Comparison of ENCODE assay signal across 14 cellular contexts in genomic region chrX:150155396-150156048, GRCh38.
DNase-seq lines count a peak whose midpoint lies in the region; ATAC-seq, FAIRE-seq and TF ChIP-seq lines count a peak whose summit lies in the region.
"Had no signal": no experiment of that assay in that cellular context is flagged by ENCODE, and none has a peak within 500 bp of the region (broad histone marks: within the 10 kb centered on the region; RNA-seq: fewer than 3 reads in every experiment).

No MANE protein-coding gene starts in this region.

- TF ChIP-seq CTCF in bronchial epithelial cell (IDR thresholded peaks at IDR 0.05; ENCODE audit: insufficient read depth, low read length, severe bottlenecking), result no peak

- CTCF ChIA-PET in activated CD4-positive, alpha-beta T cell treated with anti-CD3 and anti-CD28 coated beads for 36 hours (lab: Charles Lee), result no interaction called here

- DNase-seq in COLO829 (ENCODE audit: low spot score) (peak; percentile 24), HTR-8/SVneo (ENCODE audit: insufficient read length, low spot score) (peak; percentile 21), bronchial epithelial cell (ENCODE audit: low read depth) (peak; percentile 30), kidney glomerular epithelial cell (lab: John Stamatoyannopoulos, UW) (peak; percentile 7), sciatic nerve (ENCODE audit: low spot score) (no peak)
- DNase-seq in activated CD4-positive, alpha-beta T cell treated with anti-CD3 and anti-CD28 coated beads, Interleukin-2, amount 50 U/mL, for 48 hours, result no peak
- no peak for DNase-seq in activated CD4-positive, alpha-beta T cell treated with anti-CD3 and anti-CD28 coated beads for 36 hours
- DNase-seq in activated CD4-positive, alpha-beta T cell treated with anti-CD3 and anti-CD28 coated beads, Interleukin-2, amount 50 U/mL, for 1 hour, result no peak
- DNase-seq: Caco-2, hippocampal formation, natural killer cell, upper lobe of left lung had no signal

- H3K4me3 Mint-ChIP-seq in activated CD4-positive, alpha-beta T cell treated with anti-CD3 and anti-CD28 coated beads for 36 hours, result no peak overlapping the region
- H3K4me3 Mint-ChIP-seq: natural killer cell had no signal

- H3K36me3 ChIP-seq in bronchial epithelial cell (ENCODE audit: control insufficient read depth, insufficient read depth, low read length), result no peaks in the 10 kb centered on the region
- H3K36me3 ChIP-seq: upper lobe of left lung had no signal

- H3K27ac Mint-ChIP-seq in activated CD4-positive, alpha-beta T cell treated with anti-CD3 and anti-CD28 coated beads for 36 hours, result no peak overlapping the region
- H3K27ac Mint-ChIP-seq: natural killer cell had no signal

- no peaks in the 10 kb centered on the region for H3K27me3 Mint-ChIP-seq in activated CD4-positive, alpha-beta T cell treated with anti-CD3 and anti-CD28 coated beads for 36 hours

- H3K36me3 Mint-ChIP-seq in activated CD4-positive, alpha-beta T cell treated with anti-CD3 and anti-CD28 coated beads for 36 hours (ENCODE audit: low read depth), result no peaks in the 10 kb centered on the region
- H3K36me3 Mint-ChIP-seq: natural killer cell had no signal

- POLR2A ChIA-PET in activated CD4-positive, alpha-beta T cell treated with anti-CD3 and anti-CD28 coated beads for 36 hours (lab: Charles Lee), result no interaction called here

- no peaks in the 10 kb centered on the region for H3K4me1 Mint-ChIP-seq in activated CD4-positive, alpha-beta T cell treated with anti-CD3 and anti-CD28 coated beads for 36 hours
- H3K4me1 Mint-ChIP-seq: natural killer cell had no signal

- H3K27me3 ChIP-seq in bronchial epithelial cell (ENCODE audit: control insufficient read depth, insufficient read depth, low read length), result no peaks in the 10 kb centered on the region
- H3K27me3 ChIP-seq: upper lobe of left lung had no signal

- intact Hi-C loops in sciatic nerve (cut with DNase I), result no loop called here
- intact Hi-C loops in activated CD4-positive, alpha-beta T cell treated with anti-CD3 and anti-CD28 coated beads for 36 hours (cut with DNase I, micrococcal nuclease), result no loop called here

- FAIRE-seq in HTR-8/SVneo (lab: Jason Lieb, UNC), result no peak
- no peak for FAIRE-seq in bronchial epithelial cell (lab: Jason Lieb, UNC)
- FAIRE-seq: H1 had no signal

- H3K4me3 ChIP-seq in bronchial epithelial cell (ENCODE audit: low read depth, low read length), result no peak overlapping the region
- H3K4me3 ChIP-seq: SK-N-MC, upper lobe of left lung had no signal

- no peaks in the 10 kb centered on the region for H3K9me3 Mint-ChIP-seq in activated CD4-positive, alpha-beta T cell treated with anti-CD3 and anti-CD28 coated beads for 36 hours (ENCODE audit: low read depth)
- H3K9me3 Mint-ChIP-seq: natural killer cell had no signal

- ATAC-seq in sciatic nerve, result no peak
- ATAC-seq in activated CD4-positive, alpha-beta T cell treated with anti-CD3 and anti-CD28 coated beads for 36 hours, result no peak
- ATAC-seq: natural killer cell had no signal

Comparison
In these comparisons a context has a peak if more than half of its experiments do, and no peak if none do; other contexts are left out.
1. DNase-seq: peak in COLO829 (single experiment), HTR-8/SVneo (single experiment), bronchial epithelial cell (single experiment) and kidney glomerular epithelial cell (single experiment); none in activated CD4-positive, alpha-beta T cell treated with anti-CD3 and anti-CD28 coated beads, Interleukin-2, amount 50 U/mL, for 48 hours (0 of 2), sciatic nerve (single experiment), activated CD4-positive, alpha-beta T cell treated with anti-CD3 and anti-CD28 coated beads for 36 hours (single experiment) and activated CD4-positive, alpha-beta T cell treated with anti-CD3 and anti-CD28 coated beads, Interleukin-2, amount 50 U/mL, for 1 hour (single experiment).